In the genomic region with DNA sequence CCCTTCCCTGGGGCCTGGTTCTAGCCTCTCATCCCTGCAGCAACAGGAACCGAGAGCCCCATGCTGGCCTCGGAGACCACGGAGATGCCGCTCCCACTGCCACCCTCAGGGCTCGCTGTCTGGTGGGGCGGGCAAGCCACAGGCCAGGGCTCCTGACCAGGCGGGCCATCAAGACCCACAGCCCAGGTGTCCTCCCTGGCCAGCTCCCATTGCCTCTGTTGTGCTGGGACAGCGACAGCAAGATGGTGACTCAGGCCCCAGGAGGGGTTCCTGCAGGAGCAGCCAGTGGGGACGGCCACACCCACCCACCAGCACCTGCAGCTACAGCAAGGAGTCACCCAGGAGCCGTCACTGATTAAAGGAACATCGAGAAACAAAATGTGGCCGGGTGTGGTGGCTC, we compare ENCODE assay signal across 1 cellular context.
TF ChIP-seq lines count a peak whose summit lies in the region.

No MANE protein-coding gene starts in this region.

TF ChIP-seq in HCT116, 20 proteins besides CTCF, POLR2A, EP300 and RAD21:
- TF ChIP-seq ZFX (IDR thresholded peaks at IDR 0.05) (no peak), FOSL1 (IDR thresholded peaks at IDR 0.05; ENCODE audit: low read depth) (no peak), EZH2phosphoT487 (IDR thresholded peaks at IDR 0.05; ENCODE audit: borderline replicate concordance) (no peak), CBX3 (IDR thresholded peaks at IDR 0.05; ENCODE audit: low read depth) (no peak), SP1 (IDR thresholded peaks at IDR 0.05; ENCODE audit: low read depth) (no peak), SIN3A (IDR thresholded peaks at IDR 0.05; ENCODE audit: low read depth) (no peak), TCF7L2 (IDR thresholded peaks at IDR 0.05; ENCODE audit: borderline replicate concordance, extremely low read depth, insufficient read depth, insufficient read length) (no peak), POLR2AphosphoS5 (IDR thresholded peaks at IDR 0.05; ENCODE audit: low read depth, low read length) (no peak), YY1 (IDR thresholded peaks at IDR 0.05; ENCODE audit: extremely low read depth, insufficient replicate concordance, low read depth, low read length) (no peak), ELF1 (IDR thresholded peaks at IDR 0.05; ENCODE audit: borderline replicate concordance, low read depth) (no peak)
- TF ChIP-seq, protein P1, sequence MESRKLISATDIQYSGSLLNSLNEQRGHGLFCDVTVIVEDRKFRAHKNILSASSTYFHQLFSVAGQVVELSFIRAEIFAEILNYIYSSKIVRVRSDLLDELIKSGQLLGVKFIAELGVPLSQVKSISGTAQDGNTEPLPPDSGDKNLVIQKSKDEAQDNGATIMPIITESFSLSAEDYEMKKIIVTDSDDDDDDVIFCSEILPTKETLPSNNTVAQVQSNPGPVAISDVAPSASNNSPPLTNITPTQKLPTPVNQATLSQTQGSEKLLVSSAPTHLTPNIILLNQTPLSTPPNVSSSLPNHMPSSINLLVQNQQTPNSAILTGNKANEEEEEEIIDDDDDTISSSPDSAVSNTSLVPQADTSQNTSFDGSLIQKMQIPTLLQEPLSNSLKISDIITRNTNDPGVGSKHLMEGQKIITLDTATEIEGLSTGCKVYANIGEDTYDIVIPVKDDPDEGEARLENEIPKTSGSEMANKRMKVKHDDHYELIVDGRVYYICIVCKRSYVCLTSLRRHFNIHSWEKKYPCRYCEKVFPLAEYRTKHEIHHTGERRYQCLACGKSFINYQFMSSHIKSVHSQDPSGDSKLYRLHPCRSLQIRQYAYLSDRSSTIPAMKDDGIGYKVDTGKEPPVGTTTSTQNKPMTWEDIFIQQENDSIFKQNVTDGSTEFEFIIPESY (IDR thresholded peaks at IDR 0.05; ENCODE audit: extremely low read depth, insufficient replicate concordance, low read length) = no peak
- TF ChIP-seq, protein P2, sequence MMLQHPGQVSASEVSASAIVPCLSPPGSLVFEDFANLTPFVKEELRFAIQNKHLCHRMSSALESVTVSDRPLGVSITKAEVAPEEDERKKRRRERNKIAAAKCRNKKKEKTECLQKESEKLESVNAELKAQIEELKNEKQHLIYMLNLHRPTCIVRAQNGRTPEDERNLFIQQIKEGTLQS (IDR thresholded peaks at IDR 0.05) = no peak
